9 cellular contexts compared by ENCODE assay signal in the genomic region with DNA sequence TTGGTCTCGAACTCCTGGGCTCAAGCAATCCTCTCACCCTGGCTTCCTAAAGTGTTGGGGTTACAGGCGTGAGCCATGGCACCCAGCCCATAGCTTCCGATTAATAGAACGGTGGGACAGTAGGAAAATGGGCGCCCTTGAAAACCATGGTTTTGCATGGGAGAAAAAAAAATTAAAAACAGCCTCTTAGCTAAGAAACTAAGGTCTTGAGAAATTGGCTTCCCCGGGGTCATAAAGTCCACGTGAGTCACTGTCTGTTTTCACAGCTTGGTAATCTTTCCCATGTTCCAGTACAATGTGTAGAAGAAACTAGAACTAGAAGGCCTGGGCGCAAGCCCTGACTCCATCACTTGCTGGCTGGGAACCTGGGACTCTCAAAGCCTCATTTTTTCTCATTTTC. TPM values are rescaled to one million over a fixed set of nuclear protein-coding genes. Genes with fewer than 3 reads are reported as not detected.
DNase-seq lines count a peak whose midpoint lies in the region; ATAC-seq, FAIRE-seq and TF ChIP-seq lines count a peak whose summit lies in the region.
"Had no signal": no experiment of that assay in that cellular context is flagged by ENCODE, and none has a peak within 500 bp of the region (broad histone marks: within the 10 kb centered on the region; RNA-seq: fewer than 3 reads in every experiment).

No MANE protein-coding gene starts in this region.

- peak; percentile 49 for DNase-seq in HTR-8/SVneo (ENCODE audit: insufficient read length, low spot score)
- DNase-seq in astrocyte of the cerebellum (ENCODE audit: low read depth), result peak; percentile 26
- DNase-seq in immature natural killer cell, result no peak
- DNase-seq in stimulated activated naive CD8-positive, alpha-beta T cell treated with anti-CD3 and anti-CD28 coated beads, Interleukin-15, Interleukin-2, amounts not matched to agents 100 U/mL and 50 U/mL, for 24 hours, result no peak
- DNase-seq in stimulated activated CD8-positive, alpha-beta memory T cell treated with anti-CD3 and anti-CD28 coated beads, Interleukin-4, amount 100 ng/mL, for 48 hours, result no peak
- no peak for DNase-seq in ecto neural progenitor cell (ENCODE audit: low spot score)
- DNase-seq: NCI-H146 had no signal

- H3K9me3 Mint-ChIP-seq in immature natural killer cell, result peaks cover 0 to 5% (median 2%) of the 10 kb centered on the region in 6 donors

- no peak overlapping the region for H3K4me3 ChIP-seq in astrocyte of the cerebellum (ENCODE audit: low read depth, low read length)

- H3K27me3 Mint-ChIP-seq in immature natural killer cell (ENCODE audit: low read depth in 3 of 3), result peaks cover 0 to 8% (median 0%) of the 10 kb centered on the region in 3 donors

- ATAC-seq in stimulated activated naive CD8-positive, alpha-beta T cell treated with anti-CD3 and anti-CD28 coated beads, Interleukin-15, Interleukin-2, amounts not matched to agents 100 U/mL and 50 U/mL, for 24 hours, result peak; percentile 62
- ATAC-seq in HG03342 (IDR thresholded peaks at IDR 0.05; ENCODE audit: unreplicated experiment) (no peak), GM18517 (IDR thresholded peaks at IDR 0.05; ENCODE audit: unreplicated experiment) (no peak)

- TF ChIP-seq CTCF in astrocyte of the cerebellum (IDR thresholded peaks at IDR 0.05; ENCODE audit: low read depth, low read length, missing control alignments), result no peak

- H3K4me3 Mint-ChIP-seq in immature natural killer cell, result peak overlapping the region in 2 of 5 donors; percentile 7 to 19

- FAIRE-seq in HTR-8/SVneo (lab: Jason Lieb, UNC), result no peak

- peak overlapping the region in 5 of 6 donors; percentile 3 to 79 (median 28) for H3K27ac Mint-ChIP-seq in immature natural killer cell

- H3K4me1 Mint-ChIP-seq in immature natural killer cell, result peaks cover 99 to 100% of the 10 kb centered on the region in 2 donors

- in situ Hi-C loops in astrocyte of the cerebellum (cut with HindIII; ENCODE audit: low sequenced_read_pairs), result no loop called here

- peaks cover 7 to 12% (median 8%) of the 10 kb centered on the region in 3 donors for H3K36me3 Mint-ChIP-seq in immature natural killer cell

RNA-seq across cellular contexts. Expression of gene B3GNT2, which starts 20.7 kb away (rescaled TPM):
- 10 to 100 TPM; 46.7 to 96.9 (median 50.4) TPM for polyA plus RNA-seq in immature natural killer cell

Comparison
In these comparisons a context has a peak if more than half of its experiments do, and no peak if none do; other contexts are left out.
1. DNase-seq: peak in HTR-8/SVneo (single experiment) and astrocyte of the cerebellum (single experiment); none in immature natural killer cell (0 of 3), stimulated activated naive CD8-positive, alpha-beta T cell treated with anti-CD3 and anti-CD28 coated beads, Interleukin-15, Interleukin-2, amounts not matched to agents 100 U/mL and 50 U/mL, for 24 hours (single experiment), stimulated activated CD8-positive, alpha-beta memory T cell treated with anti-CD3 and anti-CD28 coated beads, Interleukin-4, amount 100 ng/mL, for 48 hours (single experiment) and ecto neural progenitor cell (single experiment).